ENCODE assay signal across 8 cellular contexts in the genomic region with DNA sequence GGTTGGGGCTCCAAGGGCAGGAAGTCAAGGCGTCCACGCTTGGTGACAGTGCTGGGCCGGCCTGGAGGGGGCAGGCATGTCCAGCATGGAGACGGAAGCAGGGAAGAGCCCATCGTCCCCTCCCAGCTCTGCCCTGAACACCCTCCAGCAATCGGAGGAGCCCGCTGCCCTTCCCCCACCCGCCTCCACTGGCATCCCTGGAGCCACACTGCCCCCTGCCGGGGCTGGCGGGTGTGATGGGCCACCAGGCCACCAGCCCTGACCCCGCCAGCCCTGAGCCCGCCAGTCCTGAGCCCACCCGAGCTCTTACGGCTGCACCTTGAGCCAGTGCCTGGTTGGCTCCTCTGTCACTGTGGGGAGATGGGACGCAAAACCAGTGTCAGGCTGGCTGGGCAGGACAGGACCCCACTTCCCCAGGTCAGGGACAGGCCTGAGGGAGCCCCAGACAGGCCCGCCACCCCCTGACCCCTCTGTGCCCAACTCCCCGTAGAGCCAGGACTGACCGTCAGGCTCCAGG. TPM values are rescaled to one million over a fixed set of nuclear protein-coding genes. Genes with fewer than 3 reads are reported as not detected.
DNase-seq lines count a peak whose midpoint lies in the region; ATAC-seq and TF ChIP-seq lines count a peak whose summit lies in the region.

No MANE protein-coding gene starts in this region.

- H3K27ac ChIP-seq in right atrium auricular region, result no peak overlapping the region

- ATAC-seq in GM21528 (IDR thresholded peaks at IDR 0.05; ENCODE audit: low FRiP score, unreplicated experiment) (no peak), GM18861 (IDR thresholded peaks at IDR 0.05; ENCODE audit: unreplicated experiment) (no peak)

- H3K36me3 ChIP-seq in adipocyte (ENCODE audit: control insufficient read depth, insufficient read depth, low read length, severe bottlenecking), result no peaks in the 10 kb centered on the region
- no peaks in the 10 kb centered on the region for H3K36me3 ChIP-seq in right atrium auricular region

- H3K27me3 ChIP-seq in adipocyte (replicated peaks; ENCODE audit: control insufficient read depth, insufficient read depth, low read length), result peaks cover 39% of the 10 kb centered on the region
- peaks cover 0 to 3% of the 10 kb centered on the region in 2 donors for H3K27me3 ChIP-seq in right atrium auricular region

- H3K4me3 ChIP-seq in adipocyte (ENCODE audit: low read length) (no peak overlapping the region), right atrium auricular region (no peak overlapping the region), retinal pigment epithelial cell (ENCODE audit: low read length) (no peak overlapping the region)

- peak overlapping the region; percentile 60 for H3K9ac ChIP-seq in adipocyte (ENCODE audit: low read length)

- H3K9me3 ChIP-seq in adipocyte (ENCODE audit: control insufficient read depth, low read length) (no peaks in the 10 kb centered on the region), right atrium auricular region (no peaks in the 10 kb centered on the region)

- peak; percentile 75 to 90 for TF ChIP-seq CTCF in right atrium auricular region (IDR thresholded peaks at IDR 0.05)
- TF ChIP-seq CTCF in retinal pigment epithelial cell (conservative IDR thresholded peaks at IDR 0.05; ENCODE audit: low read depth, low read length), result peak; percentile 83

- H3K4me1 ChIP-seq in adipocyte (ENCODE audit: control insufficient read depth, insufficient read depth, low read length) (peaks cover 19% of the 10 kb centered on the region), right atrium auricular region (peaks cover 0 to 28% of the 10 kb centered on the region in 2 donors)

- peak; percentile 94 for DNase-seq in GM03348 (ENCODE audit: low spot score)
- peak; percentile 73 for DNase-seq in MV-4-11 (lab: John Stamatoyannopoulos, UW)
- DNase-seq in T-helper 1 cell, result peak; percentile 63 to 79 (median 75)
- peak; percentile 81 for DNase-seq in adipocyte (ENCODE audit: low read depth)
- DNase-seq in right atrium auricular region (ENCODE audit: low spot score), result peak; percentile 71
- no peak for DNase-seq in retinal pigment epithelial cell (ENCODE audit: low read depth)

RNA-seq across cellular contexts. Expression of gene CDH15, which starts 4.1 kb away (rescaled TPM):
- total RNA-seq in right atrium auricular region, result not detected

RNA-seq across cellular contexts. Expression of gene SLC22A31, which starts 32.9 kb away (rescaled TPM):
- under 1 TPM in 1 of 2 donors, not detected in 1; 0.75 TPM for total RNA-seq in right atrium auricular region

RNA-seq across cellular contexts. Expression of gene ZNF778, which starts 50.0 kb away (rescaled TPM):
- 1 to 10 TPM; 5.7 to 8.0 TPM for total RNA-seq in right atrium auricular region
